Comparison of ENCODE assay signal across 1 cellular context in genomic region chr16:57123216-57123968, GRCh38.
TF ChIP-seq lines count a peak whose summit lies in the region.

No MANE protein-coding gene starts in this region.

TF ChIP-seq in H1, 55 proteins besides CTCF, POLR2A, EP300 and RAD21:
- peak; percentile 36; the same call in 1 of the 2 replicates for TF ChIP-seq KDM1A (IDR thresholded peaks at IDR 0.05; ENCODE audit: borderline replicate concordance, low read length)
- no peak for TF ChIP-seq KDM5A (IDR thresholded peaks at IDR 0.05; ENCODE audit: low read length)
TF ChIP-seq in H1: peak in this region for 1.
